ENCODE assay signal across 15 cellular contexts in genomic region chr11:72100009-72100408, GRCh38. TPM values are rescaled to one million over a fixed set of nuclear protein-coding genes. Genes with fewer than 3 reads are reported as not detected.
DNase-seq lines count a peak whose midpoint lies in the region; TF ChIP-seq lines count a peak whose summit lies in the region.
"Had no signal": no experiment of that assay in that cellular context is flagged by ENCODE, and none has a peak within 500 bp of the region (broad histone marks: within the 10 kb centered on the region; RNA-seq: fewer than 3 reads in every experiment).

No MANE protein-coding gene starts in this region.

- H3K4me3 ChIP-seq in HL-60 (replicated peaks; ENCODE audit: insufficient read depth, low read length) (no peak overlapping the region), breast epithelium (no peak overlapping the region), ascending aorta (no peak overlapping the region), SJCRH30 (no peak overlapping the region)

- H3K27me3 ChIP-seq in HL-60 (ENCODE audit: insufficient read depth, poor library complexity, severe bottlenecking): no peaks in the 10 kb centered on the region
- H3K27me3 ChIP-seq in breast epithelium: no peaks in the 10 kb centered on the region
- H3K27me3 ChIP-seq in ascending aorta: no peaks in the 10 kb centered on the region
- H3K27me3 ChIP-seq in SJCRH30: no peaks in the 10 kb centered on the region

- peak overlapping the region; percentile 95 to 98 (median 96) for H3K27ac Mint-ChIP-seq in CD14-positive monocyte
- H3K27ac Mint-ChIP-seq in neural crest cell (ENCODE audit: unreplicated experiment): peak overlapping the region; percentile 43

- H3K27ac ChIP-seq in HL-60 (replicated peaks) (peak overlapping the region; percentile 100), breast epithelium (peak overlapping the region; percentile 11 to 42), ascending aorta (peak overlapping the region in 1 of 2 donors; percentile 5), SJCRH30 (no peak overlapping the region)

- no peaks in the 10 kb centered on the region for H3K9me3 ChIP-seq in breast epithelium
- H3K9me3 ChIP-seq in ascending aorta: no peaks in the 10 kb centered on the region
- no peaks in the 10 kb centered on the region for H3K9me3 ChIP-seq in SJCRH30 (replicated peaks)

- DNase-seq in CD14-positive monocyte (ENCODE audit: low spot score) (no peak), HL-60 (ENCODE audit: low read depth in 1 of 2, low spot score in 1 of 2) (no peak), breast epithelium (ENCODE audit: low spot score in 2 of 2) (no peak), neural crest cell (ENCODE audit: low read depth, low spot score) (no peak), ascending aorta (ENCODE audit: low spot score in 2 of 2) (no peak), EL (no peak), SJCRH30 (no peak), GM13977 (ENCODE audit: low spot score) (no peak)
- DNase-seq: activated gamma-delta T cell, hippocampal formation, NCI-H187, NCI-H510A treated with DMSO at 0.1 percent for 48 hours had no signal

- in situ Hi-C loops in GM13977 (cut with MboI; ENCODE audit: low pct_unique_long_range_greater_than_20kb, low sequenced_read_pairs, unreplicated experiment): no loop called here

- no peak for TF ChIP-seq POLR2A in breast epithelium (IDR thresholded peaks at IDR 0.05)

- H3K36me3 ChIP-seq in breast epithelium: peaks cover 15% of the 10 kb centered on the region
- H3K36me3 ChIP-seq in ascending aorta: peaks cover 27 to 32% of the 10 kb centered on the region in 2 donors
- H3K36me3 ChIP-seq in SJCRH30: peaks cover 4% of the 10 kb centered on the region; the same call in 1 of the 2 replicates

- TF ChIP-seq CTCF in CD14-positive monocyte (IDR thresholded peaks at IDR 0.05) (no peak), HL-60 (IDR thresholded peaks at IDR 0.05; ENCODE audit: insufficient read depth, low read length) (no peak), breast epithelium (IDR thresholded peaks at IDR 0.05) (no peak), neural crest cell (conservative IDR thresholded peaks at IDR 0.05) (no peak), ascending aorta (IDR thresholded peaks at IDR 0.05) (no peak), GM13977 (IDR thresholded peaks at IDR 0.05; ENCODE audit: extremely low read depth, insufficient read depth, missing control alignments) (no peak)

- H3K4me1 ChIP-seq in breast epithelium: peaks cover 10 to 19% of the 10 kb centered on the region in 2 donors
- H3K4me1 ChIP-seq in ascending aorta: peaks cover 10 to 18% of the 10 kb centered on the region in 2 donors
- peaks cover 7% of the 10 kb centered on the region; the same call in 1 of the 2 replicates for H3K4me1 ChIP-seq in SJCRH30

- intact Hi-C loops in CD14-positive monocyte (cut with micrococcal nuclease): loop anchor here (5.0 to 10.0 kb wide), 2 partner anchors 42 to 125 kb away; partner anchors contain the start of gene INPPL1 (in 1 of the 2)
- intact Hi-C loops in breast epithelium (cut with DNase I; ENCODE audit: low total_unique reads): no loop called here
- intact Hi-C loops in ascending aorta (cut with DNase I): loop anchor here (5.0 kb wide), 1 partner anchor 137 kb away; no protein-coding TSS in a partner anchor

- H3K27me3 Mint-ChIP-seq in CD14-positive monocyte (ENCODE audit: low read depth in 3 of 3) (peaks cover 0 to 1% (median 1%) of the 10 kb centered on the region in 3 donors), neural crest cell (ENCODE audit: low read depth) (no peaks in the 10 kb centered on the region)

- H3K4me3 Mint-ChIP-seq in CD14-positive monocyte: peak overlapping the region; percentile 60 to 99
- no peak overlapping the region for H3K4me3 Mint-ChIP-seq in neural crest cell

- H3K36me3 Mint-ChIP-seq in CD14-positive monocyte: peaks cover 40 to 78% of the 10 kb centered on the region in 2 donors
- peaks cover 9% of the 10 kb centered on the region for H3K36me3 Mint-ChIP-seq in neural crest cell (ENCODE audit: low read depth)

- H3K4me1 Mint-ChIP-seq in CD14-positive monocyte (peaks cover 52% of the 10 kb centered on the region), neural crest cell (peaks cover 37% of the 10 kb centered on the region)

- peaks cover 0 to 7% (median 0%) of the 10 kb centered on the region in 7 donors for H3K9me3 Mint-ChIP-seq in CD14-positive monocyte
- peaks cover 3% of the 10 kb centered on the region for H3K9me3 Mint-ChIP-seq in neural crest cell

RNA-seq across cellular contexts. Expression of gene LAMTOR1, which starts 3.1 kb away (rescaled TPM):
- 100 to 1,000 TPM; 256 to 292 TPM for polyA plus RNA-seq in CD14-positive monocyte
- 100 to 1,000 TPM in 2 of 3 donors, 10 to 100 TPM in 1; 87.2 to 120 (median 112) TPM for total RNA-seq in breast epithelium
- 79.1 and 79.6 TPM in 2 replicates for total RNA-seq in neural crest cell
- 148 TPM for total RNA-seq in ascending aorta
- total RNA-seq in SJCRH30 (2014; rRNA removed; shearing (Covaris generic)): 53.4 and 54.3 TPM in 2 replicates

RNA-seq across cellular contexts. Expression of gene TOMT, which starts 5.7 kb away (rescaled TPM):
- polyA plus RNA-seq in CD14-positive monocyte: not detected
- not detected for total RNA-seq in breast epithelium
- total RNA-seq in neural crest cell: not detected in 2 replicates
- not detected for total RNA-seq in ascending aorta
- total RNA-seq in SJCRH30 (2014; rRNA removed; shearing (Covaris generic)): not detected in 2 replicates
- total RNA-seq: M059J, mucosa of gallbladder, posterior vena cava had no signal

RNA-seq across cellular contexts. Expression of gene ANAPC15, which starts 12.5 kb away (rescaled TPM):
- 100 to 1,000 TPM in 1 of 2 donors, 10 to 100 TPM in 1; 94.8 to 112 TPM for polyA plus RNA-seq in CD14-positive monocyte
- total RNA-seq in breast epithelium (10 to 100 TPM; 12.1 to 22.4 (median 21.4) TPM), neural crest cell (68.4 and 74.5 TPM in 2 replicates), ascending aorta (not detected)
- total RNA-seq in SJCRH30 (2014; rRNA removed; shearing (Covaris generic)): 38.1 and 42.7 TPM in 2 replicates

RNA-seq across cellular contexts. Expression of gene LRRC51, which starts 19.4 kb away (rescaled TPM):
- 1 to 10 TPM; 1.6 to 1.9 TPM for polyA plus RNA-seq in CD14-positive monocyte
- total RNA-seq in breast epithelium (100 to 1,000 TPM in 1 of 3 donors, 10 to 100 TPM in 2; 14.9 to 103 (median 17.1) TPM), neural crest cell (11.6 and 13.5 TPM in 2 replicates), ascending aorta (12.9 TPM)
- total RNA-seq in SJCRH30 (2014; rRNA removed; shearing (Covaris generic)): 3.9 and 5.8 TPM in 2 replicates

RNA-seq across cellular contexts. Expression of gene NUMA1, which starts 19.7 kb away (rescaled TPM):
- 10 to 100 TPM in 1 of 2 donors, 1 to 10 TPM in 1; 4.1 to 12.4 TPM for polyA plus RNA-seq in CD14-positive monocyte
- total RNA-seq in breast epithelium: 100 to 1,000 TPM; 240 to 412 (median 283) TPM
- 173 and 179 TPM in 2 replicates for total RNA-seq in neural crest cell
- 289 TPM for total RNA-seq in ascending aorta
- 154 and 162 TPM in 2 replicates for total RNA-seq in SJCRH30 (2014; rRNA removed; shearing (Covaris generic))

Comparison
In these comparisons a context has a peak if more than half of its experiments do, and no peak if none do; other contexts are left out.
1. RNA of gene ANAPC15, which starts 12.5 kb away (total RNA-seq): 68.4 to 74.5 TPM in neural crest cell, 38.1 to 42.7 TPM in SJCRH30 and 12.1 to 22.4 TPM in breast epithelium; not detected in ascending aorta (single experiment); every median in the first group is over 10 times any median in the second.